ENCODE assay signal across 9 cellular contexts in the genomic region with DNA sequence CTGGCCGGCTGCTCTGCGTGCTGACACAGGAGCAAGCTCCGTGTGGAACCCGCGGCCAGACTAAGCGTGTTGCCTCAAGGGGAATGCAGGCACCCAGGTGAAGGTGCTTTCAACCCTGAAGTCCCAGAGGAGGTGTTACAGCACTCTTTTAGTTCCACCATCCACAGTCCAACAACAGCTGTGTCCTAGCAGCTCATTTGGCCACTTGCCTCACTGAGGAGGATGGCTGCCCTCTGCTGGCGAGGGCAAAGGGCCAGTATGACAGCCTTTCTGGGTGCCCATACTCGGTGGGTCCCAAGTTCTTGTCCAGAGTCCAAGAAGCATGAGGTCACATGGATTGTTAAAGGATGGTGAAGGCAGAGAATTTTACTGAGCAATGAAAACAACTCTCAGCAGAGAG.
A peak's percentile ranks its signal among the peaks of the same experiment; 100 is the strongest.
DNase-seq lines count a peak whose midpoint lies in the region; ATAC-seq and TF ChIP-seq lines count a peak whose summit lies in the region.
"Had no signal": no experiment of that assay in that cellular context is flagged by ENCODE, and none has a peak within 500 bp of the region (broad histone marks: within the 10 kb centered on the region; RNA-seq: fewer than 3 reads in every experiment).

No MANE protein-coding gene starts in this region.

- H3K27ac ChIP-seq in HL-60 (replicated peaks): no peak overlapping the region
- no peak overlapping the region for H3K27ac ChIP-seq in mesendoderm (ENCODE audit: low read depth, low read length)

- no peak overlapping the region for H4K5ac ChIP-seq in mesendoderm (ENCODE audit: low read length)

- H3K4ac ChIP-seq in mesendoderm (ENCODE audit: low read depth, low read length): no peak overlapping the region

- H2BK5ac ChIP-seq in mesendoderm (ENCODE audit: low read length): no peak overlapping the region

- H3K18ac ChIP-seq in mesendoderm (ENCODE audit: low read length): no peak overlapping the region

- H3K36me3 ChIP-seq in mesendoderm (ENCODE audit: control insufficient read depth, insufficient read depth, low read length): no peaks in the 10 kb centered on the region

- no CpG with 5 or more reads among the region's 8 CpGs for WGBS in mesendoderm (ENCODE audit: extremely low coverage, insufficient coverage, low lambda C conversion rate)

- H4K8ac ChIP-seq in mesendoderm (ENCODE audit: low read depth, low read length): no peak overlapping the region

- no peak overlapping the region for H2AK5ac ChIP-seq in mesendoderm (ENCODE audit: low read length)

- peak; percentile 30 for DNase-seq in NCI-H748 (lab: John Stamatoyannopoulos, UW; ENCODE audit: unreplicated experiment)
- DNase-seq in NCI-H748 treated with DMSO at 0.1 percent for 48 hours (lab: John Stamatoyannopoulos, UW): no peak
- DNase-seq in HL-60 (ENCODE audit: low read depth in 1 of 2, low spot score in 1 of 2): peak in 1 of 2 experiments; percentile 3
- peak; percentile 24 for DNase-seq in UCSD-AML1 (lab: John Stamatoyannopoulos, UW; ENCODE audit: unreplicated experiment)
- DNase-seq in mesendoderm: peak; percentile 66
- DNase-seq in NCI-H1048 (lab: John Stamatoyannopoulos, UW): no peak
- DNase-seq in NCI-H510A treated with DMSO at 0.1 percent for 48 hours (lab: John Stamatoyannopoulos, UW): no peak
- DNase-seq: NCI-H2081 treated with DMSO at 0.1 percent for 48 hours had no signal

- H2BK120ac ChIP-seq in mesendoderm (ENCODE audit: low read depth, low read length): no peak overlapping the region

- ATAC-seq in HG03280 (IDR thresholded peaks at IDR 0.05; ENCODE audit: unreplicated experiment): no peak

- no peak overlapping the region for H3K9ac ChIP-seq in mesendoderm (ENCODE audit: low read length)

- H3K23ac ChIP-seq in mesendoderm (ENCODE audit: low read length): no peak overlapping the region

- H3K4me3 ChIP-seq in HL-60 (replicated peaks; ENCODE audit: insufficient read depth, low read length) (no peak overlapping the region), mesendoderm (ENCODE audit: low read length) (no peak overlapping the region)

- no peak overlapping the region for H3K56ac ChIP-seq in mesendoderm (ENCODE audit: low read length)

- no peaks in the 10 kb centered on the region for H3K79me2 ChIP-seq in mesendoderm (ENCODE audit: control insufficient read depth, insufficient read depth, low read length)

- H3K79me1 ChIP-seq in mesendoderm (ENCODE audit: low read length): no peaks in the 10 kb centered on the region

- no peak overlapping the region for H2BK15ac ChIP-seq in mesendoderm (replicated peaks; ENCODE audit: low read depth)

- no peaks in the 10 kb centered on the region for H3K27me3 ChIP-seq in HL-60 (ENCODE audit: insufficient read depth, poor library complexity, severe bottlenecking)
- no peaks in the 10 kb centered on the region for H3K27me3 ChIP-seq in mesendoderm (ENCODE audit: insufficient read depth, low read length, poor library complexity)

- H3K4me2 ChIP-seq in mesendoderm (ENCODE audit: low read length): no peak overlapping the region

- H3K4me1 ChIP-seq in mesendoderm (ENCODE audit: control insufficient read depth, low read depth, low read length): no peaks in the 10 kb centered on the region

- TF ChIP-seq CTCF in HL-60 (IDR thresholded peaks at IDR 0.05; ENCODE audit: insufficient read depth, low read length): peak; percentile 6

Comparison
In these comparisons a context has a peak if more than half of its experiments do, and no peak if none do; other contexts are left out.
1. DNase-seq: peak in NCI-H748 (single experiment), UCSD-AML1 (single experiment) and mesendoderm (single experiment); none in NCI-H748 treated with DMSO at 0.1 percent for 48 hours (single experiment), NCI-H1048 (single experiment) and NCI-H510A treated with DMSO at 0.1 percent for 48 hours (single experiment).